In the genomic region with DNA sequence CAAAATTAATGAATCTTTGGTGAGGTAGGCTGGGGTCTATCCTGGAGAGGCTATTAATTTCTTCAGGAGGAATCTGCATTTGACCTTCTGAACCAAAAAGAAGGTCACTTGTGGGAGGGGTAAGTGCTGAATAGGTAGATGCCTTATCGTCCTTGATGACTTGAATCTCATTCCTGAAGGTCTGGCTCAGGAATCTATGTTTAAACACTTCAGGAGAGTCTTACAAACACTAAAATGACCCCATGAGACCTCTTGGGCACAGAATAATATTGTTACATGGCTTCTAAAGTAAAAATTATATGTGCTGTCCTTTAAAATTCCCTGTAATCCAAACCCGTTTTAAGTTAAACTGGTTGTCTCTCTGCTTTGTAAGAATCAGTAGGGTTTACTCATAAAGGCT, we compare ENCODE assay signal across 21 cellular contexts.
"Had no signal": no experiment of that assay in that cellular context is flagged by ENCODE, and none has a peak within 500 bp of the region (broad histone marks: within the 10 kb centered on the region; RNA-seq: fewer than 3 reads in every experiment).

No MANE protein-coding gene starts in this region.

- DNase-seq: glutamatergic neuron; heart right ventricle; kidney glomerular epithelial cell; left colon; left ventricle myocardium inferior; mammary epithelial cell; naive thymus-derived CD8-positive, alpha-beta T cell; nucleus accumbens; right lobe of liver; stimulated activated CD4-positive, alpha-beta T cell treated with anti-CD3 and anti-CD28 coated beads, Interleukin-1b, Interleukin-23, amount 100 ng/mL, for 48 hours; stimulated activated CD4-positive, alpha-beta T cell treated with anti-CD3 and anti-CD28 coated beads, Interleukin-2, amount 100 ng/mL, for 48 hours; stimulated activated CD4-positive, alpha-beta T cell treated with anti-CD3 and anti-CD28 coated beads, Interleukin-4, amount 100 ng/mL, for 4 hours; stimulated activated CD8-positive, alpha-beta memory T cell treated with anti-CD3 and anti-CD28 coated beads, Interleukin-4, amount 100 ng/mL, for 48 hours; stimulated activated naive CD4-positive, alpha-beta T cell treated with Interleukin-2 at 50 U/mL for 16 hours; stimulated activated naive CD8-positive, alpha-beta T cell treated with anti-CD3 and anti-CD28 coated beads, Interleukin-15, amount 100 ng/mL, for 72 hours; testis had no signal

- H3K9me3 ChIP-seq: right lobe of liver, testis had no signal

- H3K4me3 ChIP-seq: heart right ventricle, hepatocyte, left ventricle myocardium inferior, right atrium auricular region, right lobe of liver, smooth muscle cell, testis, tibial nerve had no signal

- H3K4me1 ChIP-seq: heart right ventricle, left ventricle myocardium inferior, right atrium auricular region, right lobe of liver, testis, tibial nerve had no signal

- ATAC-seq: heart right ventricle; left colon; naive thymus-derived CD8-positive, alpha-beta T cell; right lobe of liver; stimulated activated memory B cell treated with anti-CD40 and anti-IgM and Interleukin-4, amounts not matched to agents 10 μg/mL and 1 μg/mL and 100 μg/mL, for 72 hours; stimulated activated naive CD8-positive, alpha-beta T cell treated with anti-CD3 and anti-CD28 coated beads, Interleukin-15, amount 100 ng/mL, for 72 hours had no signal

- H3K36me3 ChIP-seq: heart right ventricle, left ventricle myocardium inferior, right atrium auricular region, right lobe of liver, tibial nerve had no signal

- H3K27me3 ChIP-seq: heart right ventricle, hepatocyte, right atrium auricular region, right lobe of liver, testis, tibial nerve had no signal

- H3K27ac ChIP-seq: heart right ventricle, hepatocyte, left ventricle myocardium inferior, right atrium auricular region, right lobe of liver, testis, tibial nerve had no signal
